In the genomic region with DNA sequence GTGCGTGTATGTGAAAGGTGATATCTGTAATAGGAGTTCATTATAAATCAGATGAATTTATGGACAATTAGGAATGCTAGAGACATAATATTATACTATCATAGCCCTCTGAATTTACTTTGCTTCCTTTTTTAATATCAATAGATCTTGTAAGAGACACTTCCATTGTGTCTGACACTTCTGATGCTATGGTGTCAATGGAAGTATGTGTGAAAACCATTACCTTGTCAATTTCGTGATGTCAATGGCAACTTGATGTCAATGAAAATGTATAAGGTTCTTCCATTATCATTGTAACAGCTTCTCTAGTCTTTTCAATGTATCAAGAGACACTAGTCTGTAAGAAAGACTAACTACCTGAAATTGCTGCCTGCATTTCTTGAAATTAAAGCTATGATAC, we compare ENCODE assay signal across 27 cellular contexts.
"Had no signal": no experiment of that assay in that cellular context is flagged by ENCODE, and none has a peak within 500 bp of the region (broad histone marks: within the 10 kb centered on the region; RNA-seq: fewer than 3 reads in every experiment).

No MANE protein-coding gene starts in this region.

- H3K36me3 ChIP-seq: esophagus squamous epithelium, gastrocnemius medialis, heart right ventricle, left lung had no signal

- H3K4me3 Mint-ChIP-seq: memory B cell; naive thymus-derived CD4-positive, alpha-beta T cell had no signal

- H3K4me1 Mint-ChIP-seq: memory B cell; naive thymus-derived CD4-positive, alpha-beta T cell had no signal

- H3K27me3 Mint-ChIP-seq: memory B cell had no signal

- DNase-seq: dermis blood vessel endothelial cell; dorsolateral prefrontal cortex; effector CD4-positive, alpha-beta T cell; effector memory CD4-positive, alpha-beta T cell; erythroblast; esophagus squamous epithelium; foreskin fibroblast; foreskin melanocyte; gastrocnemius medialis; glutamatergic neuron; head of caudate nucleus; heart right ventricle; hippocampal formation; left cardiac atrium; left lung; left ventricle myocardium superior; mammary epithelial cell; mesendoderm; midbrain; naive thymus-derived CD4-positive, alpha-beta T cell had no signal

- FAIRE-seq: colon, islet of Langerhans, keratinocyte had no signal

- H3K36me3 Mint-ChIP-seq: memory B cell; naive thymus-derived CD4-positive, alpha-beta T cell had no signal

- H3K27ac Mint-ChIP-seq: memory B cell; naive thymus-derived CD4-positive, alpha-beta T cell had no signal

- H3K4me1 ChIP-seq: esophagus squamous epithelium, gastrocnemius medialis, heart right ventricle, left lung had no signal

- H3K4me3 ChIP-seq: coronary artery, dorsolateral prefrontal cortex, esophagus squamous epithelium, gastrocnemius medialis, heart right ventricle, left lung, lung had no signal

- H3K9me3 ChIP-seq: esophagus squamous epithelium, gastrocnemius medialis, heart right ventricle, left lung had no signal

- H3K27ac ChIP-seq: coronary artery, dorsolateral prefrontal cortex, epithelial cell of prostate, esophagus squamous epithelium, gastrocnemius medialis, heart right ventricle, left lung had no signal

- H3K27me3 ChIP-seq: dorsolateral prefrontal cortex, esophagus squamous epithelium, heart right ventricle, left lung had no signal
